In genomic region chr4:122045533-122045932, GRCh38 we compare ENCODE assay signal across 9 cellular contexts.
A peak's percentile ranks its signal among the peaks of the same experiment; 100 is the strongest.
DNase-seq lines count a peak whose midpoint lies in the region; ATAC-seq and TF ChIP-seq lines count a peak whose summit lies in the region.
"Had no signal": no experiment of that assay in that cellular context is flagged by ENCODE, and none has a peak within 500 bp of the region (broad histone marks: within the 10 kb centered on the region; RNA-seq: fewer than 3 reads in every experiment).

No MANE protein-coding gene starts in this region.

- POLR2A ChIA-PET in SK-N-SH (lab: Yijun Ruan, JAX): no interaction called here

- no peak for TF ChIP-seq RAD21 in SK-N-SH (IDR thresholded peaks at IDR 0.05; ENCODE audit: low read length)

- H3K4me3 ChIP-seq in MG63 (no peak overlapping the region), SK-N-SH (ENCODE audit: low read depth in 2 of 2, low read length in 1 of 2) (no peak overlapping the region)

- no peaks in the 10 kb centered on the region for H3K9me2 ChIP-seq in SK-N-SH

- ATAC-seq in HG02852 (IDR thresholded peaks at IDR 0.05; ENCODE audit: unreplicated experiment): no peak
- ATAC-seq: Panc1 had no signal

- CTCF ChIA-PET in SK-N-SH (lab: Yijun Ruan, JAX): no interaction called here

- H3K9me3 ChIP-seq in MG63: no peaks in the 10 kb centered on the region; the same call in 1 of the 2 replicates
- H3K9me3 ChIP-seq in SK-N-SH: no peaks in the 10 kb centered on the region

- H2AFZ ChIP-seq in SK-N-SH (ENCODE audit: low read depth): no peak overlapping the region

- H4K20me1 ChIP-seq in SK-N-SH (ENCODE audit: insufficient read depth): no peaks in the 10 kb centered on the region

- no peak overlapping the region for H3K4me2 ChIP-seq in SK-N-SH

- H3K36me3 ChIP-seq in MG63: no peaks in the 10 kb centered on the region
- H3K36me3 ChIP-seq in SK-N-SH (replicated peaks in 1 of 2; ENCODE audit: control insufficient read depth in 1 of 2, insufficient read depth in 2 of 2, low read length in 1 of 2): no peaks in the 10 kb centered on the region

- H3K27me3 ChIP-seq in MG63 (no peaks in the 10 kb centered on the region), SK-N-SH (ENCODE audit: insufficient read depth) (no peaks in the 10 kb centered on the region)

- no peak for TF ChIP-seq EP300 in SK-N-SH (IDR thresholded peaks at IDR 0.05; ENCODE audit: borderline replicate concordance in 1 of 2, low read depth in 1 of 2, low read length in 1 of 2)

- no peak for TF ChIP-seq CTCF in SK-N-SH (IDR thresholded peaks at IDR 0.05)

- peaks cover 0 to 7% of the 10 kb centered on the region in 2 experiments; a peak in 1 of 4 replicates for H3K4me1 ChIP-seq in SK-N-SH (ENCODE audit: control insufficient read depth in 1 of 2, insufficient read depth in 2 of 2, low read depth in 1 of 2, low read length in 1 of 2)

- no peak overlapping the region for H3K9ac ChIP-seq in SK-N-SH

- peak; percentile 63 for DNase-seq in DMS153 treated with DMSO at 0.1 percent for 48 hours (lab: John Stamatoyannopoulos, UW; ENCODE audit: unreplicated experiment)
- peak; percentile 94 for DNase-seq in MG63
- peak; percentile 3 for DNase-seq in SK-N-SH
- peak; percentile 35 for DNase-seq in iPS-NIHi11 (ENCODE audit: low spot score)
- DNase-seq in NK-92 treated with Interleukin-12 subunit alpha and Interleukin-12 subunit beta, amount 100 ng/mL, for 24 hours (lab: John Stamatoyannopoulos, UW): no peak
- no peak for DNase-seq in activated naive CD4-positive, alpha-beta T cell treated with anti-CD3 and anti-CD28 coated beads, Interleukin-2, amount 50 U/mL, for 16 hours
- no peak for DNase-seq in medulla oblongata (ENCODE audit: extremely low spot score)

- no peak overlapping the region for H3K27ac ChIP-seq in SK-N-SH (ENCODE audit: low read depth in 2 of 2, low read length in 1 of 2)

- H3F3A ChIP-seq in SK-N-SH (replicated peaks; ENCODE audit: insufficient read depth): peaks cover 10% of the 10 kb centered on the region

- no peaks in the 10 kb centered on the region for H3K79me2 ChIP-seq in SK-N-SH (ENCODE audit: insufficient read depth)

TF ChIP-seq in SK-N-SH, 30 proteins besides CTCF, POLR2A, EP300 and RAD21 (continues in another document):
- TF ChIP-seq SIN3A (IDR thresholded peaks at IDR 0.05; ENCODE audit: borderline replicate concordance, low read depth, low read length) (no peak), JUND (IDR thresholded peaks at IDR 0.05) (peak; percentile 59), USF2 (IDR thresholded peaks at IDR 0.05; ENCODE audit: borderline replicate concordance, low read depth, low read length) (no peak), TCF12 (IDR thresholded peaks at IDR 0.05) (peak; percentile 72), MXI1 (IDR thresholded peaks at IDR 0.05; ENCODE audit: low read depth, low read length) (no peak), FOXM1 (IDR thresholded peaks at IDR 0.05; ENCODE audit: low read depth) (no peak), ELF1 (IDR thresholded peaks at IDR 0.05) (no peak), IRF3 (IDR thresholded peaks at IDR 0.05; ENCODE audit: low read depth, low read length) (no peak), TEAD4 (IDR thresholded peaks at IDR 0.05; ENCODE audit: borderline replicate concordance, insufficient read depth) (peak; percentile 79; the same call in 1 of the 2 replicates), GATA2 (CRISPR knock-in tag; IDR thresholded peaks at IDR 0.05) (no peak), RFX5 (IDR thresholded peaks at IDR 0.05; ENCODE audit: low read length) (no peak), TAF1 (IDR thresholded peaks at IDR 0.05; ENCODE audit: borderline replicate concordance, low read depth, low read length) (no peak), REST (IDR thresholded peaks at IDR 0.05; ENCODE audit: low read depth, low read length) (no peak), CHD2 (IDR thresholded peaks at IDR 0.05; ENCODE audit: low read length, partially characterized antibody) (no peak), NFIC (IDR thresholded peaks at IDR 0.05; ENCODE audit: borderline replicate concordance) (peak; percentile 98), POLR2AphosphoS5 (IDR thresholded peaks at IDR 0.05; ENCODE audit: low read depth, low read length) (no peak), RCOR1 (IDR thresholded peaks at IDR 0.05; ENCODE audit: low read length) (no peak), MEF2A (IDR thresholded peaks at IDR 0.05; ENCODE audit: borderline replicate concordance, low read depth) (no peak), FOSL2 (IDR thresholded peaks at IDR 0.05; ENCODE audit: borderline replicate concordance, low read depth) (0 out of 2 replicates have a peak, but pooled peaks have one; percentile 46), USF1 (IDR thresholded peaks at IDR 0.05; ENCODE audit: borderline replicate concordance, low read depth) (no peak), EZH2phosphoT487 (IDR thresholded peaks at IDR 0.05; ENCODE audit: borderline replicate concordance, low read depth) (no peak), SMC3 (IDR thresholded peaks at IDR 0.05; ENCODE audit: low read depth, low read length) (no peak)
- TF ChIP-seq, protein P1, sequence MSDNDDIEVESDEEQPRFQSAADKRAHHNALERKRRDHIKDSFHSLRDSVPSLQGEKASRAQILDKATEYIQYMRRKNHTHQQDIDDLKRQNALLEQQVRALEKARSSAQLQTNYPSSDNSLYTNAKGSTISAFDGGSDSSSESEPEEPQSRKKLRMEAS (IDR thresholded peaks at IDR 0.05; ENCODE audit: low read depth): peak; percentile 29; the same call in 1 of the 2 replicates
- TF ChIP-seq, protein P2, sequence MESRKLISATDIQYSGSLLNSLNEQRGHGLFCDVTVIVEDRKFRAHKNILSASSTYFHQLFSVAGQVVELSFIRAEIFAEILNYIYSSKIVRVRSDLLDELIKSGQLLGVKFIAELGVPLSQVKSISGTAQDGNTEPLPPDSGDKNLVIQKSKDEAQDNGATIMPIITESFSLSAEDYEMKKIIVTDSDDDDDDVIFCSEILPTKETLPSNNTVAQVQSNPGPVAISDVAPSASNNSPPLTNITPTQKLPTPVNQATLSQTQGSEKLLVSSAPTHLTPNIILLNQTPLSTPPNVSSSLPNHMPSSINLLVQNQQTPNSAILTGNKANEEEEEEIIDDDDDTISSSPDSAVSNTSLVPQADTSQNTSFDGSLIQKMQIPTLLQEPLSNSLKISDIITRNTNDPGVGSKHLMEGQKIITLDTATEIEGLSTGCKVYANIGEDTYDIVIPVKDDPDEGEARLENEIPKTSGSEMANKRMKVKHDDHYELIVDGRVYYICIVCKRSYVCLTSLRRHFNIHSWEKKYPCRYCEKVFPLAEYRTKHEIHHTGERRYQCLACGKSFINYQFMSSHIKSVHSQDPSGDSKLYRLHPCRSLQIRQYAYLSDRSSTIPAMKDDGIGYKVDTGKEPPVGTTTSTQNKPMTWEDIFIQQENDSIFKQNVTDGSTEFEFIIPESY (IDR thresholded peaks at IDR 0.05; ENCODE audit: borderline replicate concordance, low read depth): no peak

Comparison
In these comparisons a context has a peak if more than half of its experiments do, and no peak if none do; other contexts are left out.
1. DNase-seq: peak in DMS153 treated with DMSO at 0.1 percent for 48 hours (single experiment), MG63 (single experiment), SK-N-SH (single experiment) and iPS-NIHi11 (single experiment); none in NK-92 treated with Interleukin-12 subunit alpha and Interleukin-12 subunit beta, amount 100 ng/mL, for 24 hours (single experiment), activated naive CD4-positive, alpha-beta T cell treated with anti-CD3 and anti-CD28 coated beads, Interleukin-2, amount 50 U/mL, for 16 hours (single experiment) and medulla oblongata (single experiment).